ENCODE assay signal across 1 cellular context in genomic region chr9:98234231-98234825, GRCh38.
TF ChIP-seq lines count a peak whose summit lies in the region.

No MANE protein-coding gene starts in this region.

TF ChIP-seq in SK-N-SH, 30 proteins besides CTCF, POLR2A, EP300 and RAD21 (continued from another document):
- TF ChIP-seq TAF1 (IDR thresholded peaks at IDR 0.05; ENCODE audit: borderline replicate concordance, low read depth, low read length) (no peak), FOXM1 (IDR thresholded peaks at IDR 0.05; ENCODE audit: low read depth) (no peak), POLR2AphosphoS5 (IDR thresholded peaks at IDR 0.05; ENCODE audit: low read depth, low read length) (no peak), SMC3 (IDR thresholded peaks at IDR 0.05; ENCODE audit: low read depth, low read length) (no peak), YY1 (IDR thresholded peaks at IDR 0.05; ENCODE audit: low read depth) (no peak), RXRA (IDR thresholded peaks at IDR 0.05; ENCODE audit: borderline replicate concordance, low read depth) (no peak), NRF1 (IDR thresholded peaks at IDR 0.05; ENCODE audit: low read depth, low read length) (no peak), REST (IDR thresholded peaks at IDR 0.05; ENCODE audit: low read depth, low read length) (no peak), SIN3A (IDR thresholded peaks at IDR 0.05; ENCODE audit: borderline replicate concordance, low read depth, low read length) (no peak), GABPA (IDR thresholded peaks at IDR 0.05; ENCODE audit: low read depth) (no peak), GATA2 (CRISPR knock-in tag; IDR thresholded peaks at IDR 0.05) (no peak), USF2 (IDR thresholded peaks at IDR 0.05; ENCODE audit: borderline replicate concordance, low read depth, low read length) (no peak), MEF2A (IDR thresholded peaks at IDR 0.05; ENCODE audit: borderline replicate concordance, low read depth) (no peak)
- TF ChIP-seq, protein P1, sequence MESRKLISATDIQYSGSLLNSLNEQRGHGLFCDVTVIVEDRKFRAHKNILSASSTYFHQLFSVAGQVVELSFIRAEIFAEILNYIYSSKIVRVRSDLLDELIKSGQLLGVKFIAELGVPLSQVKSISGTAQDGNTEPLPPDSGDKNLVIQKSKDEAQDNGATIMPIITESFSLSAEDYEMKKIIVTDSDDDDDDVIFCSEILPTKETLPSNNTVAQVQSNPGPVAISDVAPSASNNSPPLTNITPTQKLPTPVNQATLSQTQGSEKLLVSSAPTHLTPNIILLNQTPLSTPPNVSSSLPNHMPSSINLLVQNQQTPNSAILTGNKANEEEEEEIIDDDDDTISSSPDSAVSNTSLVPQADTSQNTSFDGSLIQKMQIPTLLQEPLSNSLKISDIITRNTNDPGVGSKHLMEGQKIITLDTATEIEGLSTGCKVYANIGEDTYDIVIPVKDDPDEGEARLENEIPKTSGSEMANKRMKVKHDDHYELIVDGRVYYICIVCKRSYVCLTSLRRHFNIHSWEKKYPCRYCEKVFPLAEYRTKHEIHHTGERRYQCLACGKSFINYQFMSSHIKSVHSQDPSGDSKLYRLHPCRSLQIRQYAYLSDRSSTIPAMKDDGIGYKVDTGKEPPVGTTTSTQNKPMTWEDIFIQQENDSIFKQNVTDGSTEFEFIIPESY (IDR thresholded peaks at IDR 0.05; ENCODE audit: borderline replicate concordance, low read depth): no peak
